ENCODE assay signal across 29 cellular contexts in genomic region chr12:120845696-120846095, GRCh38.
"Had no signal": no experiment of that assay in that cellular context is flagged by ENCODE, and none has a peak within 500 bp of the region (broad histone marks: within the 10 kb centered on the region; RNA-seq: fewer than 3 reads in every experiment).

No MANE protein-coding gene starts in this region.

- H3K9me3 ChIP-seq: adrenal gland, SJCRH30 had no signal

- H3K36me3 Mint-ChIP-seq: activated naive CD4-positive, alpha-beta T cell treated with anti-CD3 and anti-CD28 coated beads, Interleukin-2, amount 50 U/mL, for 72 hours; IgD-negative memory B cell had no signal

- H3K9me3 Mint-ChIP-seq: activated CD4-positive, alpha-beta T cell treated with anti-CD3 and anti-CD28 coated beads, Interleukin-2, amount 10 ng/mL, durations not matched to agents 24 days and 14 days; activated naive CD4-positive, alpha-beta T cell treated with anti-CD3 and anti-CD28 coated beads for 36 hours; activated naive CD4-positive, alpha-beta T cell treated with anti-CD3 and anti-CD28 coated beads, Interleukin-2, amount 50 U/mL, for 72 hours; activated T-cell treated with anti-CD3 and anti-CD28 coated beads, Interleukin-2, amount 50 U/mL, for 4 hours; activated T-helper 1 cell treated with anti-CD3 and anti-CD28 coated beads, Interleukin-12 subunit alpha, Interleukin-12 subunit beta, Interleukin-2, Interleukin-4 antibody, amounts not matched to agents 30 ng/mL and 10 ng/mL and 1 ng/mL, durations not matched to agents 14 hours and 24 hours and 36 hours; brain; central memory CD8-positive, alpha-beta T cell; T-helper 2 cell treated with Interferon-gamma antibody and Interleukin-4, amounts not matched to agents 5 μg/mL and 100 μg/mL, for 36 hours had no signal

- H3K27me3 ChIP-seq: adrenal gland, SJCRH30 had no signal

- H3K27ac Mint-ChIP-seq: activated CD4-positive, alpha-beta T cell treated with anti-CD3 and anti-CD28 coated beads, Interleukin-2, amount 10 ng/mL, durations not matched to agents 24 days and 14 days; activated CD8-positive, alpha-beta T cell treated with anti-CD3 and anti-CD28 coated beads, Interleukin-2, amount 10 ng/mL, durations not matched to agents 7 days and 5 days; activated naive CD4-positive, alpha-beta T cell treated with anti-CD3 and anti-CD28 coated beads for 36 hours; activated naive CD4-positive, alpha-beta T cell treated with anti-CD3 and anti-CD28 coated beads, Interleukin-2, amount 50 U/mL, for 72 hours; activated T-helper 1 cell treated with anti-CD3 and anti-CD28 coated beads, Interleukin-12 subunit alpha, Interleukin-12 subunit beta, Interleukin-2, Interleukin-4 antibody, amounts not matched to agents 30 ng/mL and 10 ng/mL and 1 ng/mL, durations not matched to agents 14 hours and 24 hours and 36 hours; T-helper 2 cell treated with Interferon-gamma antibody and Interleukin-4, amounts not matched to agents 5 μg/mL and 100 μg/mL, for 36 hours had no signal

- DNase-seq: activated CD4-positive, alpha-beta T cell treated with anti-CD3 and anti-CD28 coated beads, Interleukin-2, amount 10 ng/mL, durations not matched to agents 24 days and 14 days; activated CD4-positive, alpha-beta T cell treated with anti-CD3 and anti-CD28 coated beads, Interleukin-2, amount 50 U/mL, for 48 hours; activated CD8-positive, alpha-beta T cell treated with anti-CD3 and anti-CD28 coated beads, Interleukin-2, amount 10 ng/mL, durations not matched to agents 7 days and 5 days; activated gamma-delta T cell treated with Interleukin-2 at 50 U/mL for 16 hours; activated naive CD4-positive, alpha-beta T cell treated with anti-CD3 and anti-CD28 coated beads for 36 hours; activated T-cell treated with anti-CD3 and anti-CD28 coated beads, Interleukin-2, amount 50 U/mL, for 4 hours; adrenal gland; KG1; MM.1S; MV-4-11; NCI-H1092; NCI-H1436 treated with DMSO at 0.1 percent for 48 hours; NCI-H1694 treated with DMSO at 0.1 percent for 48 hours; NCI-H2029; NCI-H2107; NCI-H2171; NCI-H510A; NCI-H526; NCI-H748 treated with DMSO at 0.1 percent for 48 hours; SHP77; SJCRH30 had no signal

- H3K4me3 ChIP-seq: adrenal gland, SJCRH30, SK-N-MC had no signal

- ATAC-seq: activated CD8-positive, alpha-beta T cell treated with anti-CD3 and anti-CD28 coated beads, Interleukin-2, amount 10 ng/mL, durations not matched to agents 7 days and 5 days; Panc1 had no signal

- H3K27ac ChIP-seq: adrenal gland, SJCRH30 had no signal

- H3K36me3 ChIP-seq: adrenal gland, SJCRH30 had no signal

- H3K27me3 Mint-ChIP-seq: activated CD4-positive, alpha-beta T cell treated with anti-CD3 and anti-CD28 coated beads, Interleukin-2, amount 10 ng/mL, durations not matched to agents 24 days and 14 days; brain; central memory CD8-positive, alpha-beta T cell; IgD-negative memory B cell had no signal

- H3K4me3 Mint-ChIP-seq: activated CD4-positive, alpha-beta T cell treated with anti-CD3 and anti-CD28 coated beads, Interleukin-2, amount 10 ng/mL, durations not matched to agents 24 days and 14 days; activated CD8-positive, alpha-beta T cell treated with anti-CD3 and anti-CD28 coated beads, Interleukin-2, amount 10 ng/mL, durations not matched to agents 7 days and 5 days; activated naive CD4-positive, alpha-beta T cell treated with anti-CD3 and anti-CD28 coated beads for 36 hours; activated T-cell treated with anti-CD3 and anti-CD28 coated beads, Interleukin-2, amount 50 U/mL, for 4 hours; activated T-helper 1 cell treated with anti-CD3 and anti-CD28 coated beads, Interleukin-12 subunit alpha, Interleukin-12 subunit beta, Interleukin-2, Interleukin-4 antibody, amounts not matched to agents 30 ng/mL and 10 ng/mL and 1 ng/mL, durations not matched to agents 14 hours and 24 hours and 36 hours; brain; central memory CD8-positive, alpha-beta T cell; T-helper 2 cell treated with Interferon-gamma antibody and Interleukin-4, amounts not matched to agents 5 μg/mL and 100 μg/mL, for 36 hours had no signal
